22 cellular contexts compared by ENCODE assay signal in the genomic region with DNA sequence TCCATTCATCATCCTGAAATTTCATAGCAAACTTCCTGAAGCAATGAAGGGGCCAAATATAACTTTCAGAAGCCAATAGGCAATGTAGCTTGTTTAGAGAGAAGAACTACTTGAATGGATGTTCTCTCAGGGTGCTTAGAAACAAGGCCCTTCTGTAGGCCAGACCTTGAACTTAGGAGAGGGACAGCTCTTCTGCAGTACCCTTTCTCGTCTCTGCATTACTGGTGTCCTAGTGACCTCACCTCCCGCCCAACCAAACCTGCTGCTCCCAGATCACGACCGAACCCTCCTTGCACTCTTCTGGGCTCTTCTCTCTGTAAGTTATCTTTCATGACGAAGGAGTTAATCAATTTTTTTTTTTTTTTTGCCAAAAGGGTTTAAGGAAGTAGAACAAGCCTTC.
"Had no signal": no experiment of that assay in that cellular context is flagged by ENCODE, and none has a peak within 500 bp of the region (broad histone marks: within the 10 kb centered on the region; RNA-seq: fewer than 3 reads in every experiment).

No MANE protein-coding gene starts in this region.

- H3K27me3 ChIP-seq: MG63, SJSA1 had no signal

- H3K4me1 ChIP-seq: SJSA1 had no signal

- H3K9me3 ChIP-seq: MG63, SJSA1 had no signal

- H3K27ac ChIP-seq: SJSA1, SK-N-MC had no signal

- H3K36me3 ChIP-seq: MG63, SJSA1 had no signal

- FAIRE-seq: RCC 7860 had no signal

- DNase-seq: IMR-90, Karpas-422, KG1, MG63, NCI-H1092, NCI-H1105 treated with DMSO at 0.1 percent for 48 hours, NCI-H1417 treated with DMSO at 0.1 percent for 48 hours, NCI-H146, NCI-H1694 treated with DMSO at 0.1 percent for 48 hours, NCI-H1930, NCI-H2081, NCI-H2107, NCI-H2227 treated with DMSO at 0.1 percent for 48 hours, NCI-H524, NCI-H526 treated with DMSO at 0.1 percent for 48 hours, NCI-H774, Right ventricle myocardium superior, RPMI8226, SIG-M5 had no signal

- H3K4me3 ChIP-seq: MG63, SJSA1, SK-N-MC had no signal
